Comparison of ENCODE assay signal across 10 cellular contexts in the genomic region with DNA sequence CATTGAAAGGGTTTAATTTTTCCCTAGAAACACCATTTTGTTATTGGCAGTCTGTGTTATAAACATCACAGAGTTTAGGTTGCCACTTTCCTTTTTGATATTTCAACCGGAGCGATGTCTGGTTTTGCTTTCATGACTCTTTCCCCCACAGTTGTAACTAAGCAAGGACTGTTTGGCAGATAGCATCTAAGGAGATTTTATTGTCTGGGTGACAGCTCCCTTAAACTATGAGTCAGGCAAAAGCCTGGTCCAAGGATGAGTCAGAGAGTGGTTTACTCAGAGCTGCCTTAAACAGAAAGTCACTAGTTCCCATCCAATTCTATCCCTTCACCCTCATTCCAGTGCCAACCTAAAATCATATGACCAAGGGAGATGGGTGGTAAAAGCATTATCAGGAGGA.
DNase-seq lines count a peak whose midpoint lies in the region; ATAC-seq lines count a peak whose summit lies in the region.
"Had no signal": no experiment of that assay in that cellular context is flagged by ENCODE, and none has a peak within 500 bp of the region (broad histone marks: within the 10 kb centered on the region; RNA-seq: fewer than 3 reads in every experiment).

No MANE protein-coding gene starts in this region.

- DNase-seq in DMS153 (lab: John Stamatoyannopoulos, UW) (peak; percentile 36), DMS153 treated with DMSO at 0.1 percent for 48 hours (lab: John Stamatoyannopoulos, UW; ENCODE audit: unreplicated experiment) (no peak), adipocyte (ENCODE audit: low read depth) (peak; percentile 95), NCI-H2029 treated with DMSO at 0.1 percent for 48 hours (lab: John Stamatoyannopoulos, UW) (no peak), HAP-1 (ENCODE audit: low spot score in 2 of 2) (no peak)

- H3K27me3 ChIP-seq in adipocyte (replicated peaks; ENCODE audit: control insufficient read depth, insufficient read depth, low read length) (no peaks in the 10 kb centered on the region), HAP-1 (ENCODE audit: low read depth) (no peaks in the 10 kb centered on the region)
- H3K27me3 ChIP-seq: tibial artery had no signal

- H3K4me1 ChIP-seq in adipocyte (ENCODE audit: control insufficient read depth, insufficient read depth, low read length) (peaks cover 3% of the 10 kb centered on the region), mesodermal cell (ENCODE audit: control insufficient read depth, insufficient read depth, low read length, poor library complexity, severe bottlenecking) (no peaks in the 10 kb centered on the region), HAP-1 (no peaks in the 10 kb centered on the region)

- ATAC-seq in HG03354 (IDR thresholded peaks at IDR 0.05; ENCODE audit: poor library complexity, severe bottlenecking, unreplicated experiment) (peak; percentile 93), GM21528 (IDR thresholded peaks at IDR 0.05; ENCODE audit: low FRiP score, unreplicated experiment) (no peak)

- no CpG with 5 or more reads among the region's 2 CpGs for WGBS in mesodermal cell (ENCODE audit: insufficient coverage in 2 of 2), 2 experiments

- peak overlapping the region; percentile 76 for H3K27ac ChIP-seq in mesodermal cell (ENCODE audit: low read depth, low read length, severe bottlenecking)
- H3K27ac ChIP-seq: 22Rv1, tibial artery had no signal

- in situ Hi-C loops in HAP-1 (cut with MboI; ENCODE audit: low sequenced_read_pairs): no loop called here

- H3K9me3 ChIP-seq in adipocyte (ENCODE audit: control insufficient read depth, low read length) (no peaks in the 10 kb centered on the region), mesodermal cell (ENCODE audit: control insufficient read depth, low read length) (no peaks in the 10 kb centered on the region), HAP-1 (no peaks in the 10 kb centered on the region)
- H3K9me3 ChIP-seq: tibial artery had no signal

- H3K36me3 ChIP-seq in adipocyte (ENCODE audit: control insufficient read depth, insufficient read depth, low read length, severe bottlenecking): no peaks in the 10 kb centered on the region
- no peaks in the 10 kb centered on the region for H3K36me3 ChIP-seq in mesodermal cell (ENCODE audit: control insufficient read depth, insufficient read depth, low read length)
- H3K36me3 ChIP-seq in HAP-1 (replicated peaks): no peaks in the 10 kb centered on the region
- H3K36me3 ChIP-seq: tibial artery had no signal

- H3K4me3 ChIP-seq in adipocyte (ENCODE audit: low read length) (peak overlapping the region; percentile 74), mesodermal cell (ENCODE audit: extremely low read depth, insufficient read depth, low read length, poor library complexity, severe bottlenecking) (no peak overlapping the region), HAP-1 (no peak overlapping the region)
- H3K4me3 ChIP-seq: tibial artery had no signal

- peak overlapping the region; percentile 8 for H3K9ac ChIP-seq in adipocyte (ENCODE audit: low read length)

Comparison
In these comparisons a context has a peak if more than half of its experiments do, and no peak if none do; other contexts are left out.
1. DNase-seq: peak in DMS153 (single experiment) and adipocyte (single experiment); none in DMS153 treated with DMSO at 0.1 percent for 48 hours (single experiment), NCI-H2029 treated with DMSO at 0.1 percent for 48 hours (single experiment) and HAP-1 (0 of 2).